Comparison of ENCODE assay signal across 15 cellular contexts in the genomic region with DNA sequence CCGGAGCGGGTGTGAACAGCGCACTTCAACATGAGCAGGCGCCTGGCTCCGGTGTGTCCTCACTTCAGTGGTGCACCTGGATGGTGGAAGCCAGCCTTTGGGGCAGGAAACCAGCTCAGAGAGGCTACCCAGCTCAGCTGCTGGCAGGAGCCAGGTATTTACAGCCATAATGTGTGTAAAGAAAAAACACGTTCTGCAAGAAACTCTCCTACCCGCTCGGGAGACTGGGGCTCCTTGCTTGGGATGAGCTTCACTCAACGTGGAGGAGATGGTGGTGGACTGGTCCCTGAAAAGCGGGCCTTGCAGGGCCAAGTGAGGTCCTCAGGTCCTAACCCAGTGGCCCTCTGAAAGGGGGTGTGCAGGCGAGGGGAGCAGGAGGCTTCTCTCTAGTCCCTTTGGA. TPM values are rescaled to one million over a fixed set of nuclear protein-coding genes. Genes with fewer than 3 reads are reported as not detected.
DNase-seq lines count a peak whose midpoint lies in the region; ATAC-seq and TF ChIP-seq lines count a peak whose summit lies in the region.
"Had no signal": no experiment of that assay in that cellular context is flagged by ENCODE, and none has a peak within 500 bp of the region (broad histone marks: within the 10 kb centered on the region; RNA-seq: fewer than 3 reads in every experiment).

No MANE protein-coding gene starts in this region.

- peak overlapping the region; percentile 98 to 99 (median 98) for H3K27ac ChIP-seq in esophagus muscularis mucosa (replicated peaks in 1 of 4)
- H3K27ac ChIP-seq in stomach = peak overlapping the region in 3 of 5 donors; percentile 24 to 95 (median 90)
- H3K27ac ChIP-seq: A549, C4-2B, PC-9 had no signal

- no peak for DNase-seq in activated naive CD4-positive, alpha-beta T cell treated with anti-CD3 and anti-CD28 coated beads, Interleukin-2, amount 10 ng/mL, durations not matched to agents 7 days and 5 days
- no peak for DNase-seq in activated naive CD4-positive, alpha-beta T cell treated with anti-CD3 and anti-CD28 coated beads for 36 hours
- peak; percentile 28 for DNase-seq in LNCaP clone FGC (ENCODE audit: low read depth)
- no peak for DNase-seq in esophagus muscularis mucosa (ENCODE audit: extremely low spot score)
- DNase-seq in stomach = no peak
- no peak for DNase-seq in activated CD8-positive, alpha-beta memory T cell treated with anti-CD3 and anti-CD28 coated beads, Interleukin-2, amount 10 ng/mL, durations not matched to agents 7 days and 5 days
- no peak for DNase-seq in cerebellum (ENCODE audit: low spot score)
- DNase-seq: DMS53, NCI-H1048, NCI-H446, PC-9 had no signal

- intact Hi-C loops in activated naive CD4-positive, alpha-beta T cell treated with anti-CD3 and anti-CD28 coated beads for 36 hours (cut with micrococcal nuclease) = no loop called here
- intact Hi-C loops in esophagus muscularis mucosa (cut with DNase I) = no loop called here
- intact Hi-C loops in stomach (cut with DNase I; ENCODE audit: low total_unique reads) = no loop called here

- peaks cover 38 to 81% (median 74%) of the 10 kb centered on the region in 4 donors for H3K36me3 ChIP-seq in esophagus muscularis mucosa
- peaks cover 9 to 86% (median 60%) of the 10 kb centered on the region in 4 donors for H3K36me3 ChIP-seq in stomach

- CTCF ChIA-PET in activated naive CD4-positive, alpha-beta T cell treated with anti-CD3 and anti-CD28 coated beads, Interleukin-2, amount 10 ng/mL, durations not matched to agents 7 days and 5 days (lab: Charles Lee) = interaction anchor here (2.7 to 9.4 kb wide), 2 partner anchors 14 to 113 kb away, joined by 11 to 83 read pairs; no protein-coding TSS in a partner anchor
- CTCF ChIA-PET in activated naive CD4-positive, alpha-beta T cell treated with anti-CD3 and anti-CD28 coated beads for 36 hours (lab: Charles Lee) = interaction anchor here (1.1 to 6.2 kb wide), 4 partner anchors 14 to 141 kb away, joined by 4 to 46 read pairs (median 10); a partner anchor contains a TSS
- CTCF ChIA-PET in activated CD8-positive, alpha-beta memory T cell treated with anti-CD3 and anti-CD28 coated beads, Interleukin-2, amount 10 ng/mL, durations not matched to agents 7 days and 5 days (lab: Charles Lee) = interaction anchor here (0.7 to 4.8 kb wide), 5 partner anchors 12 to 82 kb away, joined by 3 to 33 read pairs (median 3); no protein-coding TSS in a partner anchor

- TF ChIP-seq EP300 in esophagus muscularis mucosa (IDR thresholded peaks at IDR 0.05) (no peak), stomach (IDR thresholded peaks at IDR 0.05) (no peak)

- H3K9me3 ChIP-seq in esophagus muscularis mucosa = no peaks in the 10 kb centered on the region
- no peaks in the 10 kb centered on the region for H3K9me3 ChIP-seq in stomach
- H3K9me3 ChIP-seq: A549 had no signal

- H3K36me3 Mint-ChIP-seq in activated naive CD4-positive, alpha-beta T cell treated with anti-CD3 and anti-CD28 coated beads, Interleukin-2, amount 10 ng/mL, durations not matched to agents 7 days and 5 days = peaks cover 20% of the 10 kb centered on the region
- H3K36me3 Mint-ChIP-seq in activated naive CD4-positive, alpha-beta T cell treated with anti-CD3 and anti-CD28 coated beads for 36 hours (ENCODE audit: low read depth) = peaks cover 5% of the 10 kb centered on the region
- no peaks in the 10 kb centered on the region for H3K36me3 Mint-ChIP-seq in activated CD8-positive, alpha-beta memory T cell treated with anti-CD3 and anti-CD28 coated beads, Interleukin-2, amount 10 ng/mL, durations not matched to agents 7 days and 5 days

- H3K27ac Mint-ChIP-seq in activated naive CD4-positive, alpha-beta T cell treated with anti-CD3 and anti-CD28 coated beads, Interleukin-2, amount 10 ng/mL, durations not matched to agents 7 days and 5 days = peak overlapping the region; percentile 68
- H3K27ac Mint-ChIP-seq in activated naive CD4-positive, alpha-beta T cell treated with anti-CD3 and anti-CD28 coated beads for 36 hours = no peak overlapping the region
- no peak overlapping the region for H3K27ac Mint-ChIP-seq in activated CD8-positive, alpha-beta memory T cell treated with anti-CD3 and anti-CD28 coated beads, Interleukin-2, amount 10 ng/mL, durations not matched to agents 7 days and 5 days

- H3K27me3 ChIP-seq in esophagus muscularis mucosa (no peaks in the 10 kb centered on the region), stomach (peaks cover 0 to 5% (median 0%) of the 10 kb centered on the region in 3 donors)

- H3K4me1 ChIP-seq in esophagus muscularis mucosa (peaks cover 9 to 89% (median 70%) of the 10 kb centered on the region in 4 donors), stomach (peaks cover 0 to 52% (median 16%) of the 10 kb centered on the region in 4 donors)
- H3K4me1 ChIP-seq: A549 had no signal

- H3K4me1 Mint-ChIP-seq in activated naive CD4-positive, alpha-beta T cell treated with anti-CD3 and anti-CD28 coated beads, Interleukin-2, amount 10 ng/mL, durations not matched to agents 7 days and 5 days = peaks cover 30% of the 10 kb centered on the region
- peaks cover 30% of the 10 kb centered on the region for H3K4me1 Mint-ChIP-seq in activated naive CD4-positive, alpha-beta T cell treated with anti-CD3 and anti-CD28 coated beads for 36 hours (ENCODE audit: low read depth)
- H3K4me1 Mint-ChIP-seq in activated CD8-positive, alpha-beta memory T cell treated with anti-CD3 and anti-CD28 coated beads, Interleukin-2, amount 10 ng/mL, durations not matched to agents 7 days and 5 days = peaks cover 16% of the 10 kb centered on the region

- peaks cover 18% of the 10 kb centered on the region for H3K27me3 Mint-ChIP-seq in activated naive CD4-positive, alpha-beta T cell treated with anti-CD3 and anti-CD28 coated beads, Interleukin-2, amount 10 ng/mL, durations not matched to agents 7 days and 5 days
- H3K27me3 Mint-ChIP-seq in activated naive CD4-positive, alpha-beta T cell treated with anti-CD3 and anti-CD28 coated beads for 36 hours (ENCODE audit: low read depth) = no peaks in the 10 kb centered on the region
- peaks cover 4% of the 10 kb centered on the region for H3K27me3 Mint-ChIP-seq in activated CD8-positive, alpha-beta memory T cell treated with anti-CD3 and anti-CD28 coated beads, Interleukin-2, amount 10 ng/mL, durations not matched to agents 7 days and 5 days

- no peak overlapping the region for H3K4me3 Mint-ChIP-seq in activated naive CD4-positive, alpha-beta T cell treated with anti-CD3 and anti-CD28 coated beads, Interleukin-2, amount 10 ng/mL, durations not matched to agents 7 days and 5 days
- no peak overlapping the region for H3K4me3 Mint-ChIP-seq in activated naive CD4-positive, alpha-beta T cell treated with anti-CD3 and anti-CD28 coated beads for 36 hours
- H3K4me3 Mint-ChIP-seq in activated CD8-positive, alpha-beta memory T cell treated with anti-CD3 and anti-CD28 coated beads, Interleukin-2, amount 10 ng/mL, durations not matched to agents 7 days and 5 days = no peak overlapping the region

- H3K4me3 ChIP-seq in LNCaP clone FGC (ENCODE audit: low read depth, low read length) = no peak overlapping the region
- no peak overlapping the region for H3K4me3 ChIP-seq in esophagus muscularis mucosa
- no peak overlapping the region for H3K4me3 ChIP-seq in stomach
- H3K4me3 ChIP-seq: A549, PC-9 had no signal

- 85% methylated on average over 6 of the region's 11 CpGs for WGBS in esophagus muscularis mucosa
- WGBS in stomach, 5 donors = 79 to 87% (median 83%) methylated on average over 11 of the region's 11 CpGs

- TF ChIP-seq CTCF in LNCaP clone FGC (IDR thresholded peaks at IDR 0.05; ENCODE audit: control insufficient read depth, extremely low read depth, insufficient read depth) (no peak), esophagus muscularis mucosa (IDR thresholded peaks at IDR 0.05) (no peak), stomach (IDR thresholded peaks at IDR 0.05) (no peak)

- no peaks in the 10 kb centered on the region for H3K9me3 Mint-ChIP-seq in activated naive CD4-positive, alpha-beta T cell treated with anti-CD3 and anti-CD28 coated beads, Interleukin-2, amount 10 ng/mL, durations not matched to agents 7 days and 5 days
- H3K9me3 Mint-ChIP-seq in activated naive CD4-positive, alpha-beta T cell treated with anti-CD3 and anti-CD28 coated beads for 36 hours = no peaks in the 10 kb centered on the region
- H3K9me3 Mint-ChIP-seq in activated CD8-positive, alpha-beta memory T cell treated with anti-CD3 and anti-CD28 coated beads, Interleukin-2, amount 10 ng/mL, durations not matched to agents 7 days and 5 days (ENCODE audit: low read depth) = no peaks in the 10 kb centered on the region

- no peak for ATAC-seq in activated CD8-positive, alpha-beta memory T cell treated with anti-CD3 and anti-CD28 coated beads, Interleukin-2, amount 10 ng/mL, durations not matched to agents 7 days and 5 days
- ATAC-seq in GM18909 (IDR thresholded peaks at IDR 0.05; ENCODE audit: poor library complexity, unreplicated experiment) = no peak
- ATAC-seq: A549 had no signal

- TF ChIP-seq POLR2A in esophagus muscularis mucosa (IDR thresholded peaks at IDR 0.05; ENCODE audit: low read depth) (no peak), stomach (IDR thresholded peaks at IDR 0.05) (no peak)

RNA-seq across cellular contexts. Expression of a gene that starts 7.5 kb away (rescaled TPM):
- 1 to 10 TPM; 8.0 to 8.4 TPM for total RNA-seq in activated naive CD4-positive, alpha-beta T cell treated with anti-CD3 and anti-CD28 coated beads for 36 hours
- total RNA-seq in esophagus muscularis mucosa (1,000 to 10,000 TPM in 1 of 4 donors, 100 to 1,000 TPM in 3; 607 to 1,312 (median 805) TPM), stomach (100 to 1,000 TPM in 3 of 5 donors, 10 to 100 TPM in 2; 49.6 to 379 (median 111) TPM), cerebellum (12.1 TPM)
- polyA plus RNA-seq in stomach = 10 to 100 TPM in 2 of 3 donors, 1 to 10 TPM in 1; 7.3 to 54.8 (median 16.0) TPM
- total RNA-seq in activated CD8-positive, alpha-beta memory T cell treated with anti-CD3 and anti-CD28 coated beads, Interleukin-2, amount 10 ng/mL, durations not matched to agents 7 days and 5 days = 1 to 10 TPM; 2.5 to 3.9 TPM

RNA-seq across cellular contexts. Expression of a gene that starts 24.9 kb away (rescaled TPM):
- 10 to 100 TPM; 46.1 to 47.0 TPM for total RNA-seq in activated naive CD4-positive, alpha-beta T cell treated with anti-CD3 and anti-CD28 coated beads for 36 hours
- total RNA-seq in esophagus muscularis mucosa (10 to 100 TPM; 14.2 to 33.2 (median 20.9) TPM), stomach (10 to 100 TPM in 2 of 5 donors, 1 to 10 TPM in 2, not detected in 1; 1.3 to 45.8 (median 11.7) TPM), cerebellum (3.8 TPM)
- 10 to 100 TPM in 2 of 3 donors, 1 to 10 TPM in 1; 7.0 to 14.8 (median 10.3) TPM for polyA plus RNA-seq in stomach
- 10 to 100 TPM; 38.7 to 42.1 TPM for total RNA-seq in activated CD8-positive, alpha-beta memory T cell treated with anti-CD3 and anti-CD28 coated beads, Interleukin-2, amount 10 ng/mL, durations not matched to agents 7 days and 5 days

RNA-seq across cellular contexts. Expression of a gene that starts 31.3 kb away (rescaled TPM):
- total RNA-seq in activated naive CD4-positive, alpha-beta T cell treated with anti-CD3 and anti-CD28 coated beads for 36 hours = not detected
- total RNA-seq in esophagus muscularis mucosa (10 to 100 TPM; 23.7 to 74.3 (median 51.6) TPM), stomach (100 to 1,000 TPM in 1 of 5 donors, 10 to 100 TPM in 4; 11.4 to 169 (median 17.4) TPM), cerebellum (3.4 TPM)
- 10 to 100 TPM; 12.7 to 30.3 (median 20.6) TPM for polyA plus RNA-seq in stomach
- not detected for total RNA-seq in activated CD8-positive, alpha-beta memory T cell treated with anti-CD3 and anti-CD28 coated beads, Interleukin-2, amount 10 ng/mL, durations not matched to agents 7 days and 5 days
- total RNA-seq: PC-9 had no signal
- polyA plus RNA-seq: A549 had no signal

RNA-seq across cellular contexts. Expression of a gene that starts 37.1 kb away (rescaled TPM):
- total RNA-seq in activated naive CD4-positive, alpha-beta T cell treated with anti-CD3 and anti-CD28 coated beads for 36 hours = not detected
- total RNA-seq in esophagus muscularis mucosa (under 1 TPM in 1 of 4 donors, not detected in 3; 0.11 TPM), stomach (not detected), cerebellum (not detected)
- not detected for polyA plus RNA-seq in stomach
- total RNA-seq in activated CD8-positive, alpha-beta memory T cell treated with anti-CD3 and anti-CD28 coated beads, Interleukin-2, amount 10 ng/mL, durations not matched to agents 7 days and 5 days = not detected
- total RNA-seq: H7, PC-9 had no signal
- polyA plus RNA-seq: A549 had no signal
